Comparison of ENCODE assay signal across 8 cellular contexts in the genomic region with DNA sequence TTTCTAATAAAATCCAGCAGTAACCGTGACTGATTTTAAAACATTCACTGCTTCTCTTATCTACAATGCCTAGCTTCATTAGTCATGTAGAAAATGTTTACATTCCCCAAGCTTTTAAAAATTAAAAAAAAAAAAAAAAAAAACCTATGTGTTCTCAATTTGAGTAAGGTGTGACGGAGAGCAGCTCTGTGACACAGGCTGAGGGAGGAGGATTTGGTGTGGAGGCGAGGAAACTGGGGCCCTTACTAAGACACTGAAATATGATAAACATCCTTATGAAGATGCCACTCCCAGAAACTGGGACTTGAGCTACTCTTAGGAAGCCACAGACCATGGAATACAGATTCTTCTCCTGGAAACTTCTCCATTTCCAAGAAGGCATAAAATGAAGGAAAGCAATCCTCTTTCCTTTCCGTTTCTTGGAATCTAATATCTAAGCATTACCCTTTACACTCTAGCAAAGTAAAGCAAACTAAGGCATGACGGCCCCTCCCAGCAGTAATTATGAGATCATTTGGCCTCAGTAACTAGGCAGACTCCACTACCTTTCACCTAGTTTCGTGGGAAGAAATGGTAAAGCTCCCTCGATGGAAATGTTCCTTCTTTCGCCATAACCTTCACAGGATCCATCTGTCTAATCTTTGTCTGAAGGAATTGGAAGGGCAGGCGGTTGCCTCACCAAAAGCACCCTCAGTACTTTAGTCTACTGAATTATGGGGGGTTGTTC. TPM values are rescaled to one million over a fixed set of nuclear protein-coding genes. Genes with fewer than 3 reads are reported as not detected.
DNase-seq lines count a peak whose midpoint lies in the region; ATAC-seq, FAIRE-seq and TF ChIP-seq lines count a peak whose summit lies in the region.

No MANE protein-coding gene starts in this region.

- H3K36me3 ChIP-seq in CD8-positive, alpha-beta memory T cell (ENCODE audit: insufficient read depth, low read length) = no peaks in the 10 kb centered on the region

- no peak for FAIRE-seq in urothelium cell line (lab: Jason Lieb, UNC)

- H3K27me3 Mint-ChIP-seq in CD8-positive, alpha-beta memory T cell = no peaks in the 10 kb centered on the region
- peaks cover 9% of the 10 kb centered on the region for H3K27me3 Mint-ChIP-seq in HFFc6 (ENCODE audit: insufficient read depth)

- peaks cover 78% of the 10 kb centered on the region for H3K4me1 ChIP-seq in CD8-positive, alpha-beta memory T cell (ENCODE audit: insufficient read depth, low read length)

- no peak overlapping the region for H3K4me3 ChIP-seq in CD8-positive, alpha-beta memory T cell (ENCODE audit: low read length)

- H3K9me3 Mint-ChIP-seq in CD8-positive, alpha-beta memory T cell = no peaks in the 10 kb centered on the region
- H3K9me3 Mint-ChIP-seq in HFFc6 = no peaks in the 10 kb centered on the region

- no peaks in the 10 kb centered on the region for H3K27me3 ChIP-seq in CD8-positive, alpha-beta memory T cell (ENCODE audit: insufficient read depth, low read length, poor library complexity, severe bottlenecking)

- ATAC-seq in activated CD4-positive, CD25-positive, alpha-beta regulatory T cell treated with anti-CD3 and anti-CD28 coated beads, Interleukin-2, amount 50 U/mL, for 24 hours = peak; percentile 75 to 81

- no peak overlapping the region for H3K27ac ChIP-seq in CD8-positive, alpha-beta memory T cell (ENCODE audit: low read depth, low read length)

- no peaks in the 10 kb centered on the region for H3K9me3 ChIP-seq in CD8-positive, alpha-beta memory T cell (ENCODE audit: low read length)

- POLR2A ChIA-PET in CD8-positive, alpha-beta memory T cell (lab: Charles Lee) = no interaction called here

- CTCF ChIA-PET in CD8-positive, alpha-beta memory T cell (lab: Charles Lee) = no interaction called here

- DNase-seq in CD8-positive, alpha-beta memory T cell = no peak
- DNase-seq in HFFc6 = peak; percentile 93
- DNase-seq in iris pigment epithelial cell (ENCODE audit: low read depth) = peak; percentile 81
- peak; percentile 54 for DNase-seq in urothelium cell line (ENCODE audit: low spot score)
- no peak for DNase-seq in activated gamma-delta T cell (lab: John Stamatoyannopoulos, UW)
- DNase-seq in globus pallidus (ENCODE audit: low spot score) = no peak
- DNase-seq in activated CD8-positive, alpha-beta memory T cell treated with anti-CD3 and anti-CD28 coated beads for 24 hours = no peak

- peaks cover 55 to 77% (median 67%) of the 10 kb centered on the region in 3 donors for H3K4me1 Mint-ChIP-seq in CD8-positive, alpha-beta memory T cell
- H3K4me1 Mint-ChIP-seq in HFFc6 (ENCODE audit: low read depth) = peaks cover 99% of the 10 kb centered on the region

- TF ChIP-seq CTCF in HFFc6 (IDR thresholded peaks at IDR 0.05) = no peak

- no peak overlapping the region for H3K4me3 Mint-ChIP-seq in CD8-positive, alpha-beta memory T cell
- peak overlapping the region; percentile 85 for H3K4me3 Mint-ChIP-seq in HFFc6

- peak overlapping the region in 6 of 8 donors; percentile 21 to 50 (median 34) for H3K27ac Mint-ChIP-seq in CD8-positive, alpha-beta memory T cell
- H3K27ac Mint-ChIP-seq in HFFc6 = peak overlapping the region; percentile 99

- no peaks in the 10 kb centered on the region for H3K36me3 Mint-ChIP-seq in CD8-positive, alpha-beta memory T cell
- H3K36me3 Mint-ChIP-seq in HFFc6 (ENCODE audit: low read depth) = peaks cover 79% of the 10 kb centered on the region

RNA-seq across cellular contexts. Expression of gene GRAMD2B, which starts 23.5 kb away (rescaled TPM):
- 10 to 100 TPM in 1 of 2 experiments, 1 to 10 TPM in 1; 8.4 to 10.4 TPM for total RNA-seq in CD8-positive, alpha-beta memory T cell
- 7.0 TPM for polyA plus RNA-seq in CD8-positive, alpha-beta memory T cell
- total RNA-seq in HFFc6 (2021; fragmentation: NEBNext Ultra II Directional; extraction: Animal tissue kit (Norgen Biotek cat#: 25700)) = 100 to 1,000 TPM in 2 of 6 experiments, 10 to 100 TPM in 4; 69.2 to 154 (median 80.5) TPM

Comparison
In these comparisons a context has a peak if more than half of its experiments do, and no peak if none do; other contexts are left out.
1. DNase-seq: peak in HFFc6 (single experiment), iris pigment epithelial cell (single experiment) and urothelium cell line (single experiment); none in CD8-positive, alpha-beta memory T cell (0 of 5), activated gamma-delta T cell (single experiment), globus pallidus (single experiment) and activated CD8-positive, alpha-beta memory T cell treated with anti-CD3 and anti-CD28 coated beads for 24 hours (single experiment).
2. RNA of gene GRAMD2B, which starts 23.5 kb away (total RNA-seq): 69.2 to 154 TPM in HFFc6; 8.4 to 10.4 TPM in CD8-positive, alpha-beta memory T cell; every median in the first group is over 4 times any median in the second.